Comparison of ENCODE assay signal across 1 cellular context in the genomic region with DNA sequence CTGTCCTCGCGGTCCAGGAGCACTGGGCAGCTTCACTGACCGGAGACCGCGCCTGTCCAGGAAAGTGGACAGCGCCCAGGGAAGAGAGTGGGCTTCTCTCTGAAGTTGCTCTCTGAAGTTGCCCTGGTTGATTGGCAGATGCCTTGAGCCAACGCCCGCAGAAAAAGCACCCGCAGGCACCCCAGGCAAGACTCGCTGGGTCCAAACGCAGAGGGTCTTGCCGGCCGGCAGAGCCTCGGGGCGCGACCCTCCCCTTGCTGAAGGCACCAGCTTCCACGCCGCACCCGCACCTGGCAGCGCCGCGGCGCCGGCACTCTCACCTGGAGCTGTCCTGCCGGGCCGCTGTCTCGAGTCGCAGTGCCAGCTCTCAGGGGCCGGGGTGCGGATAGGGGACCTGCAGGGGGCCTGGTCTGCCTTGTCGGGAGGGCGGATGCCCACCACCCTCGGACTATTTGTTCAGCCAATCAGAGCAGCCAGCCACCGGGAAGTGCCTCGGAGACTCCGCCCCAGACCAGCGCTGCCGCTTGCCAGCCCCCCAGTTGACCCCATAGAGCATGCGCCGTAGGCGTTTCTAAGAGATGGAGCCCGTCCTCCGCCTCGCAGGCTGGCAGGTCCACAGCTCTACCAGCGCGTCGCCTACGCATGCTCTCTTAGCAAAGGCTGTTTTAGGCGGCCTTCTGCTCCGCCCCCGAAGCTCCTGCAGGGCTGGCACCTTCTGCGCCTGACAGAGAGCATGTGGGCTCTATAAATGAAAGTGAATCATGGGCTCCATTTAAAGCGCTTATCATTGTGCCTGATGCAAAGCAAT.
TF ChIP-seq lines count a peak whose summit lies in the region.

A gene (minus strand): TSS at position 359 of the 808 bp plus-strand sequence. CDS start 4,127 bp downstream, outside the sequence.

TF ChIP-seq in HepG2, 621 proteins besides CTCF, POLR2A, EP300 and RAD21 (continued from another document and continues in another):
- TF ChIP-seq, protein P1, sequence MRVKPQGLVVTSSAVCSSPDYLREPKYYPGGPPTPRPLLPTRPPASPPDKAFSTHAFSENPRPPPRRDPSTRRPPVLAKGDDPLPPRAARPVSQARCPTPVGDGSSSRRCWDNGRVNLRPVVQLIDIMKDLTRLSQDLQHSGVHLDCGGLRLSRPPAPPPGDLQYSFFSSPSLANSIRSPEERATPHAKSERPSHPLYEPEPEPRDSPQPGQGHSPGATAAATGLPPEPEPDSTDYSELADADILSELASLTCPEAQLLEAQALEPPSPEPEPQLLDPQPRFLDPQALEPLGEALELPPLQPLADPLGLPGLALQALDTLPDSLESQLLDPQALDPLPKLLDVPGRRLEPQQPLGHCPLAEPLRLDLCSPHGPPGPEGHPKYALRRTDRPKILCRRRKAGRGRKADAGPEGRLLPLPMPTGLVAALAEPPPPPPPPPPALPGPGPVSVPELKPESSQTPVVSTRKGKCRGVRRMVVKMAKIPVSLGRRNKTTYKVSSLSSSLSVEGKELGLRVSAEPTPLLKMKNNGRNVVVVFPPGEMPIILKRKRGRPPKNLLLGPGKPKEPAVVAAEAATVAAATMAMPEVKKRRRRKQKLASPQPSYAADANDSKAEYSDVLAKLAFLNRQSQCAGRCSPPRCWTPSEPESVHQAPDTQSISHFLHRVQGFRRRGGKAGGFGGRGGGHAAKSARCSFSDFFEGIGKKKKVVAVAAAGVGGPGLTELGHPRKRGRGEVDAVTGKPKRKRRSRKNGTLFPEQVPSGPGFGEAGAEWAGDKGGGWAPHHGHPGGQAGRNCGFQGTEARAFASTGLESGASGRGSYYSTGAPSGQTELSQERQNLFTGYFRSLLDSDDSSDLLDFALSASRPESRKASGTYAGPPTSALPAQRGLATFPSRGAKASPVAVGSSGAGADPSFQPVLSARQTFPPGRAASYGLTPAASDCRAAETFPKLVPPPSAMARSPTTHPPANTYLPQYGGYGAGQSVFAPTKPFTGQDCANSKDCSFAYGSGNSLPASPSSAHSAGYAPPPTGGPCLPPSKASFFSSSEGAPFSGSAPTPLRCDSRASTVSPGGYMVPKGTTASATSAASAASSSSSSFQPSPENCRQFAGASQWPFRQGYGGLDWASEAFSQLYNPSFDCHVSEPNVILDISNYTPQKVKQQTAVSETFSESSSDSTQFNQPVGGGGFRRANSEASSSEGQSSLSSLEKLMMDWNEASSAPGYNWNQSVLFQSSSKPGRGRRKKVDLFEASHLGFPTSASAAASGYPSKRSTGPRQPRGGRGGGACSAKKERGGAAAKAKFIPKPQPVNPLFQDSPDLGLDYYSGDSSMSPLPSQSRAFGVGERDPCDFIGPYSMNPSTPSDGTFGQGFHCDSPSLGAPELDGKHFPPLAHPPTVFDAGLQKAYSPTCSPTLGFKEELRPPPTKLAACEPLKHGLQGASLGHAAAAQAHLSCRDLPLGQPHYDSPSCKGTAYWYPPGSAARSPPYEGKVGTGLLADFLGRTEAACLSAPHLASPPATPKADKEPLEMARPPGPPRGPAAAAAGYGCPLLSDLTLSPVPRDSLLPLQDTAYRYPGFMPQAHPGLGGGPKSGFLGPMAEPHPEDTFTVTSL (CRISPR knock-in tag; IDR thresholded peaks at IDR 0.05; ENCODE audit: borderline replicate concordance): no peak
- TF ChIP-seq RORA (CRISPR knock-in tag; IDR thresholded peaks at IDR 0.05) (no peak), U2AF2 (IDR thresholded peaks at IDR 0.05; ENCODE audit: low read depth, low read length) (no peak), SNAPC2 (CRISPR knock-in tag; IDR thresholded peaks at IDR 0.05) (no peak), ZNF839 (CRISPR knock-in tag; IDR thresholded peaks at IDR 0.05; ENCODE audit: borderline replicate concordance) (peak; percentile 53; the same call in 1 of the 2 replicates), KDM5A (IDR thresholded peaks at IDR 0.05; ENCODE audit: borderline replicate concordance, low read length) (no peak; the same call in 1 of the 2 replicates), PHF20 (CRISPR knock-in tag; IDR thresholded peaks at IDR 0.05) (no peak; the same call in 1 of the 2 replicates), TP53 (CRISPR knock-in tag; conservative IDR thresholded peaks at IDR 0.05) (no peak), ZNF496 (CRISPR knock-in tag; IDR thresholded peaks at IDR 0.05; ENCODE audit: insufficient replicate concordance) (no peak), RFX1 (IDR thresholded peaks at IDR 0.05) (no peak), ZFP82 (CRISPR knock-in tag; IDR thresholded peaks at IDR 0.05; ENCODE audit: borderline replicate concordance) (no peak), DMAP1 (CRISPR knock-in tag; IDR thresholded peaks at IDR 0.05) (0 out of 2 replicates have a peak, but pooled peaks have one; percentile 26), MLLT10 (CRISPR knock-in tag; IDR thresholded peaks at IDR 0.05) (no peak), ZNF672 (CRISPR knock-in tag; IDR thresholded peaks at IDR 0.05) (no peak), ZNF782 (CRISPR knock-in tag; IDR thresholded peaks at IDR 0.05; ENCODE audit: borderline replicate concordance) (0 out of 2 replicates have a peak, but pooled peaks have one; percentile 46), ZNF891 (CRISPR knock-in tag; IDR thresholded peaks at IDR 0.05) (no peak), ZFX (CRISPR knock-in tag; IDR thresholded peaks at IDR 0.05; ENCODE audit: low read depth) (peak; percentile 70), ZNF607 (CRISPR knock-in tag; IDR thresholded peaks at IDR 0.05; ENCODE audit: borderline replicate concordance) (no peak), DR1 (CRISPR knock-in tag; IDR thresholded peaks at IDR 0.05) (peak; percentile 70; the same call in 1 of the 2 replicates), TBX3 (IDR thresholded peaks at IDR 0.05; ENCODE audit: borderline replicate concordance) (no peak), ZNF24 (IDR thresholded peaks at IDR 0.05) (no peak), BORCS8-MEF2B (CRISPR knock-in tag; IDR thresholded peaks at IDR 0.05) (0 out of 2 replicates have a peak, but pooled peaks have one; percentile 40), KDM5B (CRISPR knock-in tag; IDR thresholded peaks at IDR 0.05; ENCODE audit: borderline replicate concordance) (peak; percentile 57; the same call in 1 of the 2 replicates), MBD4 (IDR thresholded peaks at IDR 0.05; ENCODE audit: borderline replicate concordance, low read length) (no peak), ZNF550 (CRISPR knock-in tag; IDR thresholded peaks at IDR 0.05; ENCODE audit: borderline replicate concordance) (no peak)
- TF ChIP-seq, protein P2, sequence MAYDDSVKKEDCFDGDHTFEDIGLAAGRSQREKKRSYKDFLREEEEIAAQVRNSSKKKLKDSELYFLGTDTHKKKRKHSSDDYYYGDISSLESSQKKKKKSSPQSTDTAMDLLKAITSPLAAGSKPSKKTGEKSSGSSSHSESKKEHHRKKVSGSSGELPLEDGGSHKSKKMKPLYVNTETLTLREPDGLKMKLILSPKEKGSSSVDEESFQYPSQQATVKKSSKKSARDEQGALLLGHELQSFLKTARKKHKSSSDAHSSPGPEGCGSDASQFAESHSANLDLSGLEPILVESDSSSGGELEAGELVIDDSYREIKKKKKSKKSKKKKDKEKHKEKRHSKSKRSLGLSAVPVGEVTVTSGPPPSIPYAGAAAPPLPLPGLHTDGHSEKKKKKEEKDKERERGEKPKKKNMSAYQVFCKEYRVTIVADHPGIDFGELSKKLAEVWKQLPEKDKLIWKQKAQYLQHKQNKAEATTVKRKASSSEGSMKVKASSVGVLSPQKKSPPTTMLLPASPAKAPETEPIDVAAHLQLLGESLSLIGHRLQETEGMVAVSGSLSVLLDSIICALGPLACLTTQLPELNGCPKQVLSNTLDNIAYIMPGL (CRISPR knock-in tag; IDR thresholded peaks at IDR 0.05; ENCODE audit: borderline replicate concordance in 1 of 2, low read depth in 1 of 2): peak in 1 of 2 experiments; percentile 25; a peak in 2 of 4 replicates
- TF ChIP-seq, protein P3, sequence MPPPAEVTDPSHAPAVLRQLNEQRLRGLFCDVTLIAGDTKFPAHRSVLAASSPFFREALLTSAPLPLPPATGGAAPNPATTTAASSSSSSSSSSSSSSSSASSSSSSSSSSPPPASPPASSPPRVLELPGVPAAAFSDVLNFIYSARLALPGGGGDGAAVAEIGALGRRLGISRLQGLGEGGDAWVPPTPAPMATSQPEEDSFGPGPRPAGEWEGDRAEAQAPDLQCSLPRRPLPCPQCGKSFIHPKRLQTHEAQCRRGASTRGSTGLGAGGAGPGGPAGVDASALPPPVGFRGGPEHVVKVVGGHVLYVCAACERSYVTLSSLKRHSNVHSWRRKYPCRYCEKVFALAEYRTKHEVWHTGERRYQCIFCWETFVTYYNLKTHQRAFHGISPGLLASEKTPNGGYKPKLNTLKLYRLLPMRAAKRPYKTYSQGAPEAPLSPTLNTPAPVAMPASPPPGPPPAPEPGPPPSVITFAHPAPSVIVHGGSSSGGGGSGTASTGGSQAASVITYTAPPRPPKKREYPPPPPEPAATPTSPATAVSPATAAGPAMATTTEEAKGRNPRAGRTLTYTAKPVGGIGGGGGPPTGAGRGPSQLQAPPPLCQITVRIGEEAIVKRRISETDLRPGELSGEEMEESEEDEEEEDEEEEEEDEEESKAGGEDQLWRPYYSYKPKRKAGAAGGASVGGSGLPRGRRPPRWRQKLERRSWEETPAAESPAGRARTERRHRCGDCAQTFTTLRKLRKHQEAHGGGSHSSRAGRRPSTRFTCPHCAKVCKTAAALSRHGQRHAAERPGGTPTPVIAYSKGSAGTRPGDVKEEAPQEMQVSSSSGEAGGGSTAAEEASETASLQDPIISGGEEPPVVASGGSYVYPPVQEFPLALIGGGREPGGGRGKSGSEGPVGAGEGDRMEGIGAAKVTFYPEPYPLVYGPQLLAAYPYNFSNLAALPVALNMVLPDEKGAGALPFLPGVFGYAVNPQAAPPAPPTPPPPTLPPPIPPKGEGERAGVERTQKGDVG (CRISPR knock-in tag; IDR thresholded peaks at IDR 0.05; ENCODE audit: borderline replicate concordance): 0 out of 2 replicates have a peak, but pooled peaks have one; percentile 41
- TF ChIP-seq, protein P4, sequence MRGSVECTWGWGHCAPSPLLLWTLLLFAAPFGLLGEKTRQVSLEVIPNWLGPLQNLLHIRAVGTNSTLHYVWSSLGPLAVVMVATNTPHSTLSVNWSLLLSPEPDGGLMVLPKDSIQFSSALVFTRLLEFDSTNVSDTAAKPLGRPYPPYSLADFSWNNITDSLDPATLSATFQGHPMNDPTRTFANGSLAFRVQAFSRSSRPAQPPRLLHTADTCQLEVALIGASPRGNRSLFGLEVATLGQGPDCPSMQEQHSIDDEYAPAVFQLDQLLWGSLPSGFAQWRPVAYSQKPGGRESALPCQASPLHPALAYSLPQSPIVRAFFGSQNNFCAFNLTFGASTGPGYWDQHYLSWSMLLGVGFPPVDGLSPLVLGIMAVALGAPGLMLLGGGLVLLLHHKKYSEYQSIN (CRISPR knock-in tag; IDR thresholded peaks at IDR 0.05; ENCODE audit: borderline replicate concordance): no peak
- TF ChIP-seq, protein P5, sequence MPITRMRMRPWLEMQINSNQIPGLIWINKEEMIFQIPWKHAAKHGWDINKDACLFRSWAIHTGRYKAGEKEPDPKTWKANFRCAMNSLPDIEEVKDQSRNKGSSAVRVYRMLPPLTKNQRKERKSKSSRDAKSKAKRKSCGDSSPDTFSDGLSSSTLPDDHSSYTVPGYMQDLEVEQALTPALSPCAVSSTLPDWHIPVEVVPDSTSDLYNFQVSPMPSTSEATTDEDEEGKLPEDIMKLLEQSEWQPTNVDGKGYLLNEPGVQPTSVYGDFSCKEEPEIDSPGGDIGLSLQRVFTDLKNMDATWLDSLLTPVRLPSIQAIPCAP (CRISPR knock-in tag; IDR thresholded peaks at IDR 0.05; ENCODE audit: low read depth): no peak
- TF ChIP-seq, protein P6, sequence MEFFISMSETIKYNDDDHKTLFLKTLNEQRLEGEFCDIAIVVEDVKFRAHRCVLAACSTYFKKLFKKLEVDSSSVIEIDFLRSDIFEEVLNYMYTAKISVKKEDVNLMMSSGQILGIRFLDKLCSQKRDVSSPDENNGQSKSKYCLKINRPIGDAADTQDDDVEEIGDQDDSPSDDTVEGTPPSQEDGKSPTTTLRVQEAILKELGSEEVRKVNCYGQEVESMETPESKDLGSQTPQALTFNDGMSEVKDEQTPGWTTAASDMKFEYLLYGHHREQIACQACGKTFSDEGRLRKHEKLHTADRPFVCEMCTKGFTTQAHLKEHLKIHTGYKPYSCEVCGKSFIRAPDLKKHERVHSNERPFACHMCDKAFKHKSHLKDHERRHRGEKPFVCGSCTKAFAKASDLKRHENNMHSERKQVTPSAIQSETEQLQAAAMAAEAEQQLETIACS (CRISPR knock-in tag; IDR thresholded peaks at IDR 0.05): no peak
- TF ChIP-seq, protein P7, sequence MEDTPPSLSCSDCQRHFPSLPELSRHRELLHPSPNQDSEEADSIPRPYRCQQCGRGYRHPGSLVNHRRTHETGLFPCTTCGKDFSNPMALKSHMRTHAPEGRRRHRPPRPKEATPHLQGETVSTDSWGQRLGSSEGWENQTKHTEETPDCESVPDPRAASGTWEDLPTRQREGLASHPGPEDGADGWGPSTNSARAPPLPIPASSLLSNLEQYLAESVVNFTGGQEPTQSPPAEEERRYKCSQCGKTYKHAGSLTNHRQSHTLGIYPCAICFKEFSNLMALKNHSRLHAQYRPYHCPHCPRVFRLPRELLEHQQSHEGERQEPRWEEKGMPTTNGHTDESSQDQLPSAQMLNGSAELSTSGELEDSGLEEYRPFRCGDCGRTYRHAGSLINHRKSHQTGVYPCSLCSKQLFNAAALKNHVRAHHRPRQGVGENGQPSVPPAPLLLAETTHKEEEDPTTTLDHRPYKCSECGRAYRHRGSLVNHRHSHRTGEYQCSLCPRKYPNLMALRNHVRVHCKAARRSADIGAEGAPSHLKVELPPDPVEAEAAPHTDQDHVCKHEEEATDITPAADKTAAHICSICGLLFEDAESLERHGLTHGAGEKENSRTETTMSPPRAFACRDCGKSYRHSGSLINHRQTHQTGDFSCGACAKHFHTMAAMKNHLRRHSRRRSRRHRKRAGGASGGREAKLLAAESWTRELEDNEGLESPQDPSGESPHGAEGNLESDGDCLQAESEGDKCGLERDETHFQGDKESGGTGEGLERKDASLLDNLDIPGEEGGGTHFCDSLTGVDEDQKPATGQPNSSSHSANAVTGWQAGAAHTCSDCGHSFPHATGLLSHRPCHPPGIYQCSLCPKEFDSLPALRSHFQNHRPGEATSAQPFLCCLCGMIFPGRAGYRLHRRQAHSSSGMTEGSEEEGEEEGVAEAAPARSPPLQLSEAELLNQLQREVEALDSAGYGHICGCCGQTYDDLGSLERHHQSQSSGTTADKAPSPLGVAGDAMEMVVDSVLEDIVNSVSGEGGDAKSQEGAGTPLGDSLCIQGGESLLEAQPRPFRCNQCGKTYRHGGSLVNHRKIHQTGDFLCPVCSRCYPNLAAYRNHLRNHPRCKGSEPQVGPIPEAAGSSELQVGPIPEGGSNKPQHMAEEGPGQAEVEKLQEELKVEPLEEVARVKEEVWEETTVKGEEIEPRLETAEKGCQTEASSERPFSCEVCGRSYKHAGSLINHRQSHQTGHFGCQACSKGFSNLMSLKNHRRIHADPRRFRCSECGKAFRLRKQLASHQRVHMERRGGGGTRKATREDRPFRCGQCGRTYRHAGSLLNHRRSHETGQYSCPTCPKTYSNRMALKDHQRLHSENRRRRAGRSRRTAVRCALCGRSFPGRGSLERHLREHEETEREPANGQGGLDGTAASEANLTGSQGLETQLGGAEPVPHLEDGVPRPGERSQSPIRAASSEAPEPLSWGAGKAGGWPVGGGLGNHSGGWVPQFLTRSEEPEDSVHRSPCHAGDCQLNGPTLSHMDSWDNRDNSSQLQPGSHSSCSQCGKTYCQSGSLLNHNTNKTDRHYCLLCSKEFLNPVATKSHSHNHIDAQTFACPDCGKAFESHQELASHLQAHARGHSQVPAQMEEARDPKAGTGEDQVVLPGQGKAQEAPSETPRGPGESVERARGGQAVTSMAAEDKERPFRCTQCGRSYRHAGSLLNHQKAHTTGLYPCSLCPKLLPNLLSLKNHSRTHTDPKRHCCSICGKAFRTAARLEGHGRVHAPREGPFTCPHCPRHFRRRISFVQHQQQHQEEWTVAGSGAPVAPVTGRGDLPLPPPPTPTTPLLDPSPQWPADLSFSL (CRISPR knock-in tag; IDR thresholded peaks at IDR 0.05): no peak
